In genomic region chr12:54259194-54260011, GRCh38 we compare ENCODE assay signal across 8 cellular contexts. TPM values are rescaled to one million over a fixed set of nuclear protein-coding genes. Genes with fewer than 3 reads are reported as not detected.
DNase-seq lines count a peak whose midpoint lies in the region; ATAC-seq and TF ChIP-seq lines count a peak whose summit lies in the region.

No MANE protein-coding gene starts in this region.

- H3K9me3 ChIP-seq in BLaER1 treated with 17β-estradiol and CSF1 and Interleukin-3, amounts not matched to agents 10 nM and 100 nM (replicated peaks in 1 of 11): no peaks in the 10 kb centered on the region
- no peaks in the 10 kb centered on the region for H3K9me3 ChIP-seq in adipocyte (ENCODE audit: control insufficient read depth, low read length)
- no peaks in the 10 kb centered on the region for H3K9me3 ChIP-seq in aorta (ENCODE audit: control insufficient read depth, low read length)

- H3K27ac Mint-ChIP-seq in IgD-negative memory B cell (peak overlapping the region; percentile 49 to 91 (median 72)), glutamatergic neuron (ENCODE audit: unreplicated experiment) (peak overlapping the region; percentile 98)

- peak overlapping the region; percentile 77 to 97 (median 90) for H3K4me2 ChIP-seq in BLaER1 treated with 17β-estradiol and CSF1 and Interleukin-3, amounts not matched to agents 10 nM and 100 nM

- intact Hi-C loops in aorta (cut with DNase I): loop anchor here (2.0 to 10.0 kb wide), 3 partner anchors 19 to 105 kb away; partner anchors contain the start of gene GPR84 (in 2 of the 2)

- no peaks in the 10 kb centered on the region for H3K27me3 ChIP-seq in BLaER1 treated with 17β-estradiol and CSF1 and Interleukin-3, amounts not matched to agents 10 nM and 100 nM
- H3K27me3 ChIP-seq in adipocyte (replicated peaks; ENCODE audit: control insufficient read depth, insufficient read depth, low read length): no peaks in the 10 kb centered on the region
- no peaks in the 10 kb centered on the region for H3K27me3 ChIP-seq in aorta (ENCODE audit: control insufficient read depth in 1 of 2, insufficient read depth in 2 of 2, low read length in 1 of 2)

- H3K4me1 ChIP-seq in BLaER1 treated with 17β-estradiol and CSF1 and Interleukin-3, amounts not matched to agents 10 nM and 100 nM: peaks cover 55 to 75% (median 65%) of the 10 kb centered on the region in 10 experiments
- H3K4me1 ChIP-seq in adipocyte (ENCODE audit: control insufficient read depth, insufficient read depth, low read length) (peaks cover 43% of the 10 kb centered on the region), aorta (ENCODE audit: control insufficient read depth in 1 of 2, insufficient read depth in 2 of 2, low read length in 2 of 2) (peaks cover 0 to 1% of the 10 kb centered on the region in 2 donors)

- H3K27ac ChIP-seq in BLaER1 treated with 17β-estradiol and CSF1 and Interleukin-3, amounts not matched to agents 10 nM and 100 nM: peak overlapping the region; percentile 17 to 79 (median 66); a peak in 21 of 22 replicates
- peak overlapping the region; percentile 52 to 87 for H3K27ac ChIP-seq in aorta (ENCODE audit: low read depth in 1 of 2, low read length in 2 of 2)

- H3K4me3 Mint-ChIP-seq in IgD-negative memory B cell (peak overlapping the region; percentile 48 to 73 (median 64)), glutamatergic neuron (ENCODE audit: unreplicated experiment) (peak overlapping the region; percentile 89)

- no peaks in the 10 kb centered on the region for H3K9me3 Mint-ChIP-seq in IgD-negative memory B cell
- H3K9me3 Mint-ChIP-seq in glutamatergic neuron (ENCODE audit: unreplicated experiment): peaks cover 4% of the 10 kb centered on the region

- H3K4me3 ChIP-seq in BLaER1 treated with 17β-estradiol and CSF1 and Interleukin-3, amounts not matched to agents 10 nM and 100 nM: peak overlapping the region; percentile 15 to 54 (median 42); a peak in 19 of 20 replicates
- H3K4me3 ChIP-seq in adipocyte (ENCODE audit: low read length) (peak overlapping the region; percentile 70), aorta (ENCODE audit: low read length in 2 of 2) (peak overlapping the region; percentile 18 to 22)

- H4K20me1 ChIP-seq in BLaER1 treated with 17β-estradiol and CSF1 and Interleukin-3, amounts not matched to agents 10 nM and 100 nM: peaks cover 0 to 40% (median 14%) of the 10 kb centered on the region in 11 experiments; a peak in 11 of 22 replicates

- WGBS in aorta, 2 donors: 2 to 4% methylated on average over 11 of the region's 11 CpGs

- H3K9ac ChIP-seq in BLaER1 treated with 17β-estradiol and CSF1 and Interleukin-3, amounts not matched to agents 10 nM and 100 nM: peak overlapping the region; percentile 44 to 69 (median 66); a peak in 21 of 22 replicates
- H3K9ac ChIP-seq in adipocyte (ENCODE audit: low read length): peak overlapping the region; percentile 64

- H3K36me3 ChIP-seq in BLaER1 treated with 17β-estradiol and CSF1 and Interleukin-3, amounts not matched to agents 10 nM and 100 nM: peaks cover 27 to 63% (median 47%) of the 10 kb centered on the region in 11 experiments
- H3K36me3 ChIP-seq in adipocyte (ENCODE audit: control insufficient read depth, insufficient read depth, low read length, severe bottlenecking) (peaks cover 27% of the 10 kb centered on the region), aorta (ENCODE audit: control insufficient read depth in 1 of 2, insufficient read depth in 2 of 2, low read length in 1 of 2) (no peaks in the 10 kb centered on the region)

- peaks cover 1% of the 10 kb centered on the region for H3K36me3 Mint-ChIP-seq in IgD-negative memory B cell
- H3K36me3 Mint-ChIP-seq in glutamatergic neuron (ENCODE audit: unreplicated experiment): no peaks in the 10 kb centered on the region

- DNase-seq in RPMI7951 (ENCODE audit: low read depth): peak; percentile 87
- peak; percentile 96 for DNase-seq in adipocyte (ENCODE audit: low read depth)
- DNase-seq in glutamatergic neuron: peak; percentile 88
- peak; percentile 9 to 90 (median 78) for DNase-seq in nucleus accumbens (lab: John Stamatoyannopoulos, UW)
- peak; percentile 85 to 89 for DNase-seq in aorta

- TF ChIP-seq CTCF in glutamatergic neuron (IDR thresholded peaks at IDR 0.05; ENCODE audit: partially characterized antibody, unreplicated experiment): no peak

- H3K4me1 Mint-ChIP-seq in IgD-negative memory B cell (peaks cover 11 to 18% (median 16%) of the 10 kb centered on the region in 3 donors), glutamatergic neuron (ENCODE audit: low read depth, unreplicated experiment) (peaks cover 41% of the 10 kb centered on the region)

- ATAC-seq in GM19463 (IDR thresholded peaks at IDR 0.05; ENCODE audit: unreplicated experiment) (peak; percentile 92), aorta (ENCODE audit: low FRiP score) (peak; percentile 94)

- no peaks in the 10 kb centered on the region for H3K27me3 Mint-ChIP-seq in IgD-negative memory B cell
- H3K27me3 Mint-ChIP-seq in glutamatergic neuron (ENCODE audit: unreplicated experiment): peaks cover 9% of the 10 kb centered on the region

RNA-seq across cellular contexts. Expression of gene CBX5, which starts 20.5 kb away (rescaled TPM):
- 20.6 TPM for polyA plus RNA-seq in IgD-negative memory B cell
- total RNA-seq in RPMI7951 (2014; rRNA removed; shearing (Covaris generic)): 29.4 and 30.4 TPM in 2 replicates
- 225 TPM for total RNA-seq in glutamatergic neuron (ENCODE audit: unreplicated experiment)
- 10 to 100 TPM; 66.8 to 67.8 TPM for total RNA-seq in aorta
- polyA plus RNA-seq in aorta: 10 to 100 TPM in 1 of 2 donors, 1 to 10 TPM in 1; 9.4 to 11.3 TPM

RNA-seq across cellular contexts. Expression of gene HNRNPA1, which starts 21.1 kb away (rescaled TPM):
- polyA plus RNA-seq in IgD-negative memory B cell: 748 TPM
- 257 and 266 TPM in 2 replicates for total RNA-seq in RPMI7951 (2014; rRNA removed; shearing (Covaris generic))
- 1,556 TPM for total RNA-seq in glutamatergic neuron (ENCODE audit: unreplicated experiment)
- total RNA-seq in aorta: 100 to 1,000 TPM; 645 to 782 TPM
- polyA plus RNA-seq in aorta: 1,000 to 10,000 TPM in 1 of 2 donors, 100 to 1,000 TPM in 1; 846 to 1,277 TPM

RNA-seq across cellular contexts. Expression of gene NFE2, which starts 41.4 kb away (rescaled TPM):
- polyA plus RNA-seq in IgD-negative memory B cell (0.44 TPM), aorta (under 1 TPM in 1 of 2 donors, not detected in 1; 0.28 TPM)
- 0.39 and 0.48 TPM in 2 replicates for total RNA-seq in RPMI7951 (2014; rRNA removed; shearing (Covaris generic))
- total RNA-seq in glutamatergic neuron (ENCODE audit: unreplicated experiment) (not detected), aorta (1 to 10 TPM; 3.2 to 3.3 TPM)

Comparison
In these comparisons a context has a peak if more than half of its experiments do, and no peak if none do; other contexts are left out.
1. Peak in every context shown above with its lines: DNase-seq, ATAC-seq, H3K4me3 ChIP-seq and H3K27ac ChIP-seq.
2. H3K4me3 ChIP-seq: peak in every context shown above with its lines; median percentile 70 in adipocyte; 42 in BLaER1 treated with 17β-estradiol and CSF1 and Interleukin-3, amounts not matched to agents 10 nM and 100 nM; 20 in aorta.